18 cellular contexts compared by ENCODE assay signal in genomic region chr6:15536201-15536955, GRCh38.
A peak's percentile ranks its signal among the peaks of the same experiment; 100 is the strongest.
DNase-seq lines count a peak whose midpoint lies in the region; ATAC-seq and TF ChIP-seq lines count a peak whose summit lies in the region.
"Had no signal": no experiment of that assay in that cellular context is flagged by ENCODE, and none has a peak within 500 bp of the region (broad histone marks: within the 10 kb centered on the region; RNA-seq: fewer than 3 reads in every experiment).

No MANE protein-coding gene starts in this region.

- H3K9me3 ChIP-seq in HEK293 (ENCODE audit: control insufficient read depth, insufficient read depth, low read depth, low read length) (no peaks in the 10 kb centered on the region), T-helper 17 cell (ENCODE audit: control insufficient read depth, low read length, poor library complexity, severe bottlenecking) (no peaks in the 10 kb centered on the region), trophoblast cell (ENCODE audit: insufficient read depth, low read depth, low read length) (peaks cover 3% of the 10 kb centered on the region), left lung (no peaks in the 10 kb centered on the region)
- H3K9me3 ChIP-seq: MG63 had no signal

- no peak overlapping the region for H2AFZ ChIP-seq in trophoblast cell (ENCODE audit: insufficient read depth, low read length, poor library complexity)

- H4K12ac ChIP-seq in trophoblast cell (ENCODE audit: low read depth, low read length): no peak overlapping the region

- H3K9me3 Mint-ChIP-seq in stimulated activated naive B cell treated with anti-CD40 and anti-IgM and Interleukin-4, amounts not matched to agents 10 μg/mL and 1 μg/mL and 100 μg/mL, for 72 hours: peaks cover 3 to 7% of the 10 kb centered on the region in 2 donors

- peaks cover 9% of the 10 kb centered on the region for H3K4me1 Mint-ChIP-seq in T-helper 17 cell
- H3K4me1 Mint-ChIP-seq in stimulated activated naive B cell treated with anti-CD40 and anti-IgM and Interleukin-4, amounts not matched to agents 10 μg/mL and 1 μg/mL and 100 μg/mL, for 72 hours: peaks cover 29 to 56% of the 10 kb centered on the region in 2 donors

- H3K4me3 ChIP-seq in HEK293 (ENCODE audit: low read depth, low read length): no peak overlapping the region
- H3K4me3 ChIP-seq in trophoblast cell (ENCODE audit: low read depth, low read length): no peak overlapping the region
- peak overlapping the region in 1 of 2 donors; percentile 13 for H3K4me3 ChIP-seq in left lung
- H3K4me3 ChIP-seq: MG63 had no signal

- H3K18ac ChIP-seq in trophoblast cell (ENCODE audit: low read length): no peak overlapping the region

- no peak overlapping the region for H3K14ac ChIP-seq in trophoblast cell (ENCODE audit: low read length)

- H3K27me3 ChIP-seq in trophoblast cell (ENCODE audit: insufficient read depth, low read length): no peaks in the 10 kb centered on the region
- no peaks in the 10 kb centered on the region for H3K27me3 ChIP-seq in left lung
- H3K27me3 ChIP-seq: MG63 had no signal

- H3K4me3 Mint-ChIP-seq in T-helper 17 cell: no peak overlapping the region
- H3K4me3 Mint-ChIP-seq in stimulated activated naive B cell treated with anti-CD40 and anti-IgM and Interleukin-4, amounts not matched to agents 10 μg/mL and 1 μg/mL and 100 μg/mL, for 72 hours: no peak overlapping the region

- no peak overlapping the region for H2BK12ac ChIP-seq in trophoblast cell (ENCODE audit: low read length)

- DNase-seq in T-helper 17 cell (no peak), islet precursor cell (peak; percentile 40), trophoblast cell (peak; percentile 71 to 89), NCI-H2081 treated with DMSO at 0.1 percent for 48 hours (lab: John Stamatoyannopoulos, UW) (no peak), left lung (no peak)
- no peak for DNase-seq in stimulated activated naive B cell treated with anti-CD40 and anti-IgM and Interleukin-4, amounts not matched to agents 10 μg/mL and 1 μg/mL and 100 μg/mL, for 72 hours
- DNase-seq: C1 segment of cervical spinal cord, COR-L47, DMS153, H7, MG63, NCI-H1105, NCI-H187 treated with DMSO at 0.1 percent for 48 hours, NCI-H2171 treated with DMSO at 0.1 percent for 48 hours, NCI-H510A, RPMI8226 had no signal

- no peak overlapping the region for H3K9ac ChIP-seq in trophoblast cell (ENCODE audit: low read length)
- H3K9ac ChIP-seq: KMS-11 had no signal

- H2BK120ac ChIP-seq in trophoblast cell (ENCODE audit: insufficient read depth, low read length, poor library complexity): no peak overlapping the region

- ATAC-seq in T-helper 17 cell: no peak
- ATAC-seq in stimulated activated naive B cell treated with anti-CD40 and anti-IgM and Interleukin-4, amounts not matched to agents 10 μg/mL and 1 μg/mL and 100 μg/mL, for 72 hours (replicated peaks): no peak
- ATAC-seq in left lung: no peak

- no peaks in the 10 kb centered on the region for H3K79me1 ChIP-seq in trophoblast cell (ENCODE audit: low read length)

- H3K27ac ChIP-seq in HEK293 (ENCODE audit: extremely low read depth, low read depth, low read length) (no peak overlapping the region), trophoblast cell (ENCODE audit: low read depth, low read length) (no peak overlapping the region), left lung (peak overlapping the region in 1 of 2 donors; percentile 81)
- H3K27ac ChIP-seq: KMS-11 had no signal

- intact Hi-C loops in left lung (cut with DNase I): no loop called here

- no peaks in the 10 kb centered on the region for H3K27me3 Mint-ChIP-seq in T-helper 17 cell
- no peaks in the 10 kb centered on the region for H3K27me3 Mint-ChIP-seq in stimulated activated naive B cell treated with anti-CD40 and anti-IgM and Interleukin-4, amounts not matched to agents 10 μg/mL and 1 μg/mL and 100 μg/mL, for 72 hours

- H2AK5ac ChIP-seq in trophoblast cell (ENCODE audit: low read length): no peak overlapping the region

- no peaks in the 10 kb centered on the region for H3K4me1 ChIP-seq in HEK293 (ENCODE audit: control insufficient read depth, insufficient read depth, low read length)
- no peaks in the 10 kb centered on the region for H3K4me1 ChIP-seq in trophoblast cell (ENCODE audit: control insufficient read depth in 1 of 2, insufficient read depth in 2 of 2, low read length in 2 of 2)
- H3K4me1 ChIP-seq in left lung: peaks cover 0 to 71% of the 10 kb centered on the region in 2 donors

- no peaks in the 10 kb centered on the region for H3K36me3 Mint-ChIP-seq in T-helper 17 cell (ENCODE audit: low read depth)
- H3K36me3 Mint-ChIP-seq in stimulated activated naive B cell treated with anti-CD40 and anti-IgM and Interleukin-4, amounts not matched to agents 10 μg/mL and 1 μg/mL and 100 μg/mL, for 72 hours: peaks cover 39 to 45% of the 10 kb centered on the region in 2 donors

- no peak overlapping the region for H2BK5ac ChIP-seq in trophoblast cell (ENCODE audit: low read depth, low read length, poor library complexity)

- no peaks in the 10 kb centered on the region for H3K79me2 ChIP-seq in trophoblast cell (ENCODE audit: control insufficient read depth, insufficient read depth, low read length, poor library complexity)

- POLR2A ChIA-PET in HEK293 (lab: Yijun Ruan, JAX): no interaction called here

- H3K4me2 ChIP-seq in trophoblast cell (ENCODE audit: low read length): no peak overlapping the region
- H3K4me2 ChIP-seq: KMS-11 had no signal

- H4K91ac ChIP-seq in trophoblast cell (ENCODE audit: low read depth, low read length): no peak overlapping the region

- no peak overlapping the region for H3K4ac ChIP-seq in trophoblast cell (ENCODE audit: low read depth, low read length)

- H4K8ac ChIP-seq in trophoblast cell (ENCODE audit: low read depth, low read length): no peak overlapping the region

- TF ChIP-seq CTCF in HEK293 (tag by site-specific recombination; IDR thresholded peaks at IDR 0.05): no peak
- no peak for TF ChIP-seq CTCF in left lung (IDR thresholded peaks at IDR 0.05)

- no CpG with 5 or more reads among the region's 4 CpGs for WGBS in trophoblast cell (ENCODE audit: extremely low coverage, insufficient coverage, insufficient read length)

- H3K27ac Mint-ChIP-seq in T-helper 17 cell: peak overlapping the region; percentile 77
- H3K27ac Mint-ChIP-seq in stimulated activated naive B cell treated with anti-CD40 and anti-IgM and Interleukin-4, amounts not matched to agents 10 μg/mL and 1 μg/mL and 100 μg/mL, for 72 hours: no peak overlapping the region

- no peak overlapping the region for H3K23ac ChIP-seq in trophoblast cell (ENCODE audit: low read length)

- CTCF ChIA-PET in HEK293 (lab: Yijun Ruan, JAX): no interaction called here

- H3K36me3 ChIP-seq in HEK293 (ENCODE audit: control insufficient read depth in 2 of 2, insufficient read depth in 1 of 2, low read length in 2 of 2) (peaks cover 0 to 6% of the 10 kb centered on the region in 2 experiments; a peak in 1 of 3 replicates), trophoblast cell (ENCODE audit: control insufficient read depth in 1 of 2, insufficient read depth in 2 of 2, low read length in 2 of 2) (peaks cover 2 to 6% of the 10 kb centered on the region in 2 experiments), left lung (peaks cover 0 to 22% of the 10 kb centered on the region in 2 donors)
- H3K36me3 ChIP-seq: MG63 had no signal

TF ChIP-seq in HEK293, 187 proteins besides CTCF, POLR2A, EP300 and RAD21:
- TF ChIP-seq ZNF585B (tag by site-specific recombination; IDR thresholded peaks at IDR 0.05): peak; percentile 68
- TF ChIP-seq ZNF350 (tag by site-specific recombination; IDR thresholded peaks at IDR 0.05): no peak

Comparison
In these comparisons a context has a peak if more than half of its experiments do, and no peak if none do; other contexts are left out.
1. DNase-seq: peak in islet precursor cell (single experiment) and trophoblast cell (2 of 2); none in T-helper 17 cell (0 of 3), NCI-H2081 treated with DMSO at 0.1 percent for 48 hours (single experiment), stimulated activated naive B cell treated with anti-CD40 and anti-IgM and Interleukin-4, amounts not matched to agents 10 μg/mL and 1 μg/mL and 100 μg/mL, for 72 hours (single experiment) and left lung (0 of 2).